In the genomic region with DNA sequence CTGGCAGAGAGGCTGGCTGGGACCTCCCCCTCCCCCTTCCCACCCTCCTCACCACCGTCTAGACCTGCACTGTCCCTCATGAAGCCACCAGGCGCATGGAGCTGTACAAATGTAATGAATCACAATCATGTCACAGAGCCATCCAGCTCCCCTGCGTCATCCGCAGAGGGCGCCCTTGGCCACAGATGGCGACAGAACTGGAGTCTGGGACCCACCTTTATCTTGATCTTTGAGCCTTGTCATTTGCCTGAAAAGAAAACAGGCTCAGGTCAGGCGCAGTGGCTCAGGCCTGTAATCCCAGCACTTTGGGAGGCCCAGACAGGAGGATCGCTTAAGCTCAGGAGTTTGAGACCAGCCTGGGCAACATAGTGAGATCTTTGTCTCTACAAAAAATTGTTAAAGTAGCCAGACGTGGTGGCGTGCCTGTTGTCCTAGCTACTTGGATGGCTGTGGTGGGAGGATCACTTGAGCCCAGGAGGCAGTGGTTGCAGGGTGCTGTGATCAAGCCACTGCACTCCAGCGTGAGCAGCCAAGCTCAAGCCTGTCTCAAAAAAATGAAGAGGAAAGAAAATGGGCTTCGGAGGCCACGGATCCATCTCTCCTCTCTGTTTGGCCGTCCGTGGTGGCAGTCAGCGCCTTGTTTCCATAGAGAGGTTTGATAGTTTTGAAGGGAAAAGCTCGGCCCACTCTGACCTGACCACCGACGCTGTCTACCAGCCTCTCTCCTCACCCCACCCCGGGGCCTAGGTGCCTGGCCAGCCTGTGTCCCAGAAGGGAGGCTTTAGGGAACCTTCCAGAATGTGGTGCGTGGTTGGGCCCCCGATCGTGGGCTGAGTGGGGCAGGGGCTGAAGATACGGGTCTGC, we compare ENCODE assay signal across 8 cellular contexts. TPM values are rescaled to one million over a fixed set of nuclear protein-coding genes. Genes with fewer than 3 reads are reported as not detected.
A peak's percentile ranks its signal among the peaks of the same experiment; 100 is the strongest.
DNase-seq lines count a peak whose midpoint lies in the region; ATAC-seq and TF ChIP-seq lines count a peak whose summit lies in the region.

No MANE protein-coding gene starts in this region.

- intact Hi-C loops in dorsolateral prefrontal cortex (cut with DNase I): no loop called here

- POLR2A ChIA-PET in RWPE1 (lab: Yijun Ruan, JAX; ENCODE audit: low non-redundant PET): interaction anchor here (0.6 kb wide), 2 partner anchors 128 to 137 kb away, joined by 3 read pairs; no protein-coding TSS in a partner anchor

- 0 out of 2 replicates have a peak overlapping the region, but pooled peaks have one; percentile 8 for H3K27ac ChIP-seq in 22Rv1
- H3K27ac ChIP-seq in RWPE1: peak overlapping the region; percentile 47
- peak overlapping the region in 24 of 59 donors; percentile 0 to 71 (median 37) for H3K27ac ChIP-seq in dorsolateral prefrontal cortex

- H3K27me3 ChIP-seq in dorsolateral prefrontal cortex: no peaks in the 10 kb centered on the region

- no peak overlapping the region for H3K4me3 ChIP-seq in dorsolateral prefrontal cortex

- CTCF ChIA-PET in RWPE1 (lab: Yijun Ruan, JAX): interaction anchor here (0.6 to 1.9 kb wide), 20 partner anchors 10 to 401 kb away, joined by 3 to 13 read pairs (median 5); a partner anchor contains a TSS

- no peak for ATAC-seq in HG02973 (IDR thresholded peaks at IDR 0.05; ENCODE audit: unreplicated experiment)

- TF ChIP-seq CTCF in 22Rv1 (IDR thresholded peaks at IDR 0.05): peak; percentile 72
- peak; percentile 65 for TF ChIP-seq CTCF in RWPE1 (conservative IDR thresholded peaks at IDR 0.05; ENCODE audit: low read depth)
- TF ChIP-seq CTCF in dorsolateral prefrontal cortex (IDR thresholded peaks at IDR 0.05 in 54 of 56, conservative IDR thresholded peaks at IDR 0.05 in 2 of 56; ENCODE audit: low read depth in 1 of 56, partially characterized antibody in 56 of 56): peak in 37 of 56 donors; percentile 9 to 60 (median 38)

- DNase-seq in GF-D8 (lab: John Stamatoyannopoulos, UW): peak; percentile 65
- peak; percentile 13 for DNase-seq in KG1 (lab: John Stamatoyannopoulos, UW)
- peak; percentile 55 for DNase-seq in RWPE1 (ENCODE audit: low spot score)
- DNase-seq in dorsolateral prefrontal cortex: peak in 1 of 10 donors; percentile 59
- DNase-seq in stimulated activated CD4-positive, alpha-beta T cell treated with anti-CD3 and anti-CD28 coated beads, Interleukin-4, amount 100 ng/mL, for 1 hour: peak; percentile 38
- no peak for DNase-seq in activated CD8-positive, alpha-beta memory T cell treated with anti-CD3 and anti-CD28 coated beads, Interleukin-2, amount 50 U/mL, for 4 hours

RNA-seq across cellular contexts. Expression of a gene that starts 6.2 kb away (rescaled TPM):
- 100 to 1,000 TPM in 8 of 120 experiments, 10 to 100 TPM in 112; 15.9 to 126 (median 44.6) TPM for total RNA-seq in dorsolateral prefrontal cortex

RNA-seq across cellular contexts. Expression of a gene that starts 18.4 kb away (rescaled TPM):
- total RNA-seq in dorsolateral prefrontal cortex: 100 to 1,000 TPM in 1 of 120 experiments, 10 to 100 TPM in 119; 40.5 to 100 (median 61.4) TPM

RNA-seq across cellular contexts. Expression of a gene that starts 26.7 kb away (rescaled TPM):
- total RNA-seq in dorsolateral prefrontal cortex: 10 to 100 TPM in 44 of 120 experiments, 1 to 10 TPM in 76; 7.2 to 12.6 (median 9.5) TPM

RNA-seq across cellular contexts. Expression of a gene that starts 38.6 kb away (rescaled TPM):
- total RNA-seq in dorsolateral prefrontal cortex: 10 to 100 TPM; 15.1 to 52.2 (median 27.7) TPM
